Comparison of ENCODE assay signal across 1 cellular context in the genomic region with DNA sequence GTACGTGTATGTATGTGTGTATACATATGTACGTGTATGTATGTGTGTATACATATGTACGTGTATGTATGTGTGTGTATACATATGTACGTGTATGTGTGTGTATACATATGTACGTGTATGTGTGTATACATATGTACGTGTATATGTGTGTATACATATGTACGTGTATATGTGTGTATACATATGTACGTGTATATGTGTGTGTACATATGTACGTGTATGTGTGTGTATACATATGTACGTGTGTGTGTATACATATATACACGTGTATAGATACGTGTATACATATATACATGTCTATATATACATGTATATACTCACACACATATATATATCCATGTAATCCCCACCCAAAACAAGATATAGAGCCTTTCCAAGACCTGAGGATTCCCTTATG. TPM values are rescaled to one million over a fixed set of nuclear protein-coding genes. Genes with fewer than 3 reads are reported as not detected.
"Had no signal": no experiment of that assay in that cellular context is flagged by ENCODE, and none has a peak within 500 bp of the region (broad histone marks: within the 10 kb centered on the region; RNA-seq: fewer than 3 reads in every experiment).

No MANE protein-coding gene starts in this region.

RNA-seq across cellular contexts. Expression of a gene that starts 50.4 kb away (rescaled TPM):
- polyA plus RNA-seq: neural cell had no signal
